Comparison of ENCODE assay signal across 27 cellular contexts in genomic region chrX:97006167-97006566, GRCh38.
"Had no signal": no experiment of that assay in that cellular context is flagged by ENCODE, and none has a peak within 500 bp of the region (broad histone marks: within the 10 kb centered on the region; RNA-seq: fewer than 3 reads in every experiment).

No MANE protein-coding gene starts in this region.

- H3K27me3 Mint-ChIP-seq: naive thymus-derived CD4-positive, alpha-beta T cell; natural killer cell treated with Interleukin-12 subunit alpha and Interleukin-12 subunit beta and Interleukin-15 and Interleukin-18, amount 100 ng/mL, for 72 hours; progenitor cell of endocrine pancreas; stimulated activated naive CD8-positive, alpha-beta T cell treated with anti-CD3 and anti-CD28 coated beads, Interleukin-15, Interleukin-2, amounts not matched to agents 100 ng/mL and 50 ng/mL, for 24 hours had no signal

- H3K4me1 Mint-ChIP-seq: naive thymus-derived CD4-positive, alpha-beta T cell had no signal

- FAIRE-seq: keratinocyte, urothelium cell line had no signal

- H3K36me3 Mint-ChIP-seq: naive thymus-derived CD4-positive, alpha-beta T cell; natural killer cell treated with Interleukin-12 subunit alpha and Interleukin-12 subunit beta and Interleukin-15 and Interleukin-18, amount 100 ng/mL, for 72 hours; stimulated activated effector memory CD8-positive, alpha-beta T cell treated with anti-CD3 and anti-CD28 coated beads, Interleukin-12 subunit alpha, Interleukin-12 subunit beta, amount 100 ng/mL, for 72 hours had no signal

- H3K36me3 ChIP-seq: left lung, ovary, right atrium auricular region, suprapubic skin, thoracic aorta, tibial artery, upper lobe of right lung had no signal

- ATAC-seq: left cardiac atrium; left lung; mucosa of descending colon; naive thymus-derived CD4-positive, alpha-beta T cell; natural killer cell treated with Interleukin-12 subunit alpha and Interleukin-12 subunit beta and Interleukin-15 and Interleukin-18, amount 100 ng/mL, for 72 hours; sciatic nerve; stimulated activated effector memory CD8-positive, alpha-beta T cell treated with anti-CD3 and anti-CD28 coated beads, Interleukin-12 subunit alpha, Interleukin-12 subunit beta, amount 100 ng/mL, for 72 hours; upper lobe of right lung had no signal

- H3K27ac ChIP-seq: left lung, ovary, right atrium auricular region, skin epidermis, suprapubic skin, thoracic aorta, tibial artery, upper lobe of right lung had no signal

- H3K27me3 ChIP-seq: left lung, ovary, right atrium auricular region, suprapubic skin, tibial artery, upper lobe of right lung had no signal

- H3K27ac Mint-ChIP-seq: naive thymus-derived CD4-positive, alpha-beta T cell; natural killer cell treated with Interleukin-12 subunit alpha and Interleukin-12 subunit beta and Interleukin-15 and Interleukin-18, amount 100 ng/mL, for 72 hours; progenitor cell of endocrine pancreas; stimulated activated effector memory CD8-positive, alpha-beta T cell treated with anti-CD3 and anti-CD28 coated beads, Interleukin-12 subunit alpha, Interleukin-12 subunit beta, amount 100 ng/mL, for 72 hours; stimulated activated naive CD8-positive, alpha-beta T cell treated with anti-CD3 and anti-CD28 coated beads, Interleukin-15, Interleukin-2, amounts not matched to agents 100 ng/mL and 50 ng/mL, for 24 hours had no signal

- H3K4me3 ChIP-seq: left lung, lung, mucosa of descending colon, ovary, right atrium auricular region, skin epidermis, suprapubic skin, thoracic aorta, tibial artery, upper lobe of right lung had no signal

- H3K9me3 ChIP-seq: left lung, mucosa of descending colon, ovary, right atrium auricular region, suprapubic skin, thoracic aorta, tibial artery, upper lobe of right lung had no signal

- H3K4me1 ChIP-seq: left lung, right atrium auricular region, suprapubic skin, tibial artery, upper lobe of right lung had no signal

- DNase-seq: kidney glomerular epithelial cell; left cardiac atrium; left lung; midbrain; mucosa of descending colon; naive thymus-derived CD4-positive, alpha-beta T cell; ovary; stimulated activated CD4-positive, alpha-beta T cell treated with anti-CD3 and anti-CD28 coated beads, Interleukin-12 subunit alpha, Interleukin-12 subunit beta, amount 100 ng/mL, for 4 hours; stimulated activated CD4-positive, alpha-beta T cell treated with anti-CD3 and anti-CD28 coated beads, Interleukin-15, amount 100 ng/mL, for 24 hours; stimulated activated CD4-positive, alpha-beta T cell treated with anti-CD3 and anti-CD28 coated beads, Interleukin-2, amount 100 ng/mL, for 24 hours; stimulated activated CD4-positive, alpha-beta T cell treated with anti-CD3 and anti-CD28 coated beads, Interleukin-4, amount 100 ng/mL, for 1 hour; stimulated activated naive CD4-positive, alpha-beta T cell; tibial artery; trophoblast cell; upper lobe of right lung had no signal

- H3K4me3 Mint-ChIP-seq: naive thymus-derived CD4-positive, alpha-beta T cell; natural killer cell treated with Interleukin-12 subunit alpha and Interleukin-12 subunit beta and Interleukin-15 and Interleukin-18, amount 100 ng/mL, for 72 hours; stimulated activated effector memory CD8-positive, alpha-beta T cell treated with anti-CD3 and anti-CD28 coated beads, Interleukin-12 subunit alpha, Interleukin-12 subunit beta, amount 100 ng/mL, for 72 hours; stimulated activated naive CD8-positive, alpha-beta T cell treated with anti-CD3 and anti-CD28 coated beads, Interleukin-15, Interleukin-2, amounts not matched to agents 100 ng/mL and 50 ng/mL, for 24 hours had no signal
